1 cellular context compared by ENCODE assay signal in genomic region chr18:46152808-46153617, GRCh38.
TF ChIP-seq lines count a peak whose summit lies in the region.

No MANE protein-coding gene starts in this region.

TF ChIP-seq in GM23338, 12 proteins besides CTCF, POLR2A, EP300 and RAD21 (continued from another document):
- TF ChIP-seq, protein P1, sequence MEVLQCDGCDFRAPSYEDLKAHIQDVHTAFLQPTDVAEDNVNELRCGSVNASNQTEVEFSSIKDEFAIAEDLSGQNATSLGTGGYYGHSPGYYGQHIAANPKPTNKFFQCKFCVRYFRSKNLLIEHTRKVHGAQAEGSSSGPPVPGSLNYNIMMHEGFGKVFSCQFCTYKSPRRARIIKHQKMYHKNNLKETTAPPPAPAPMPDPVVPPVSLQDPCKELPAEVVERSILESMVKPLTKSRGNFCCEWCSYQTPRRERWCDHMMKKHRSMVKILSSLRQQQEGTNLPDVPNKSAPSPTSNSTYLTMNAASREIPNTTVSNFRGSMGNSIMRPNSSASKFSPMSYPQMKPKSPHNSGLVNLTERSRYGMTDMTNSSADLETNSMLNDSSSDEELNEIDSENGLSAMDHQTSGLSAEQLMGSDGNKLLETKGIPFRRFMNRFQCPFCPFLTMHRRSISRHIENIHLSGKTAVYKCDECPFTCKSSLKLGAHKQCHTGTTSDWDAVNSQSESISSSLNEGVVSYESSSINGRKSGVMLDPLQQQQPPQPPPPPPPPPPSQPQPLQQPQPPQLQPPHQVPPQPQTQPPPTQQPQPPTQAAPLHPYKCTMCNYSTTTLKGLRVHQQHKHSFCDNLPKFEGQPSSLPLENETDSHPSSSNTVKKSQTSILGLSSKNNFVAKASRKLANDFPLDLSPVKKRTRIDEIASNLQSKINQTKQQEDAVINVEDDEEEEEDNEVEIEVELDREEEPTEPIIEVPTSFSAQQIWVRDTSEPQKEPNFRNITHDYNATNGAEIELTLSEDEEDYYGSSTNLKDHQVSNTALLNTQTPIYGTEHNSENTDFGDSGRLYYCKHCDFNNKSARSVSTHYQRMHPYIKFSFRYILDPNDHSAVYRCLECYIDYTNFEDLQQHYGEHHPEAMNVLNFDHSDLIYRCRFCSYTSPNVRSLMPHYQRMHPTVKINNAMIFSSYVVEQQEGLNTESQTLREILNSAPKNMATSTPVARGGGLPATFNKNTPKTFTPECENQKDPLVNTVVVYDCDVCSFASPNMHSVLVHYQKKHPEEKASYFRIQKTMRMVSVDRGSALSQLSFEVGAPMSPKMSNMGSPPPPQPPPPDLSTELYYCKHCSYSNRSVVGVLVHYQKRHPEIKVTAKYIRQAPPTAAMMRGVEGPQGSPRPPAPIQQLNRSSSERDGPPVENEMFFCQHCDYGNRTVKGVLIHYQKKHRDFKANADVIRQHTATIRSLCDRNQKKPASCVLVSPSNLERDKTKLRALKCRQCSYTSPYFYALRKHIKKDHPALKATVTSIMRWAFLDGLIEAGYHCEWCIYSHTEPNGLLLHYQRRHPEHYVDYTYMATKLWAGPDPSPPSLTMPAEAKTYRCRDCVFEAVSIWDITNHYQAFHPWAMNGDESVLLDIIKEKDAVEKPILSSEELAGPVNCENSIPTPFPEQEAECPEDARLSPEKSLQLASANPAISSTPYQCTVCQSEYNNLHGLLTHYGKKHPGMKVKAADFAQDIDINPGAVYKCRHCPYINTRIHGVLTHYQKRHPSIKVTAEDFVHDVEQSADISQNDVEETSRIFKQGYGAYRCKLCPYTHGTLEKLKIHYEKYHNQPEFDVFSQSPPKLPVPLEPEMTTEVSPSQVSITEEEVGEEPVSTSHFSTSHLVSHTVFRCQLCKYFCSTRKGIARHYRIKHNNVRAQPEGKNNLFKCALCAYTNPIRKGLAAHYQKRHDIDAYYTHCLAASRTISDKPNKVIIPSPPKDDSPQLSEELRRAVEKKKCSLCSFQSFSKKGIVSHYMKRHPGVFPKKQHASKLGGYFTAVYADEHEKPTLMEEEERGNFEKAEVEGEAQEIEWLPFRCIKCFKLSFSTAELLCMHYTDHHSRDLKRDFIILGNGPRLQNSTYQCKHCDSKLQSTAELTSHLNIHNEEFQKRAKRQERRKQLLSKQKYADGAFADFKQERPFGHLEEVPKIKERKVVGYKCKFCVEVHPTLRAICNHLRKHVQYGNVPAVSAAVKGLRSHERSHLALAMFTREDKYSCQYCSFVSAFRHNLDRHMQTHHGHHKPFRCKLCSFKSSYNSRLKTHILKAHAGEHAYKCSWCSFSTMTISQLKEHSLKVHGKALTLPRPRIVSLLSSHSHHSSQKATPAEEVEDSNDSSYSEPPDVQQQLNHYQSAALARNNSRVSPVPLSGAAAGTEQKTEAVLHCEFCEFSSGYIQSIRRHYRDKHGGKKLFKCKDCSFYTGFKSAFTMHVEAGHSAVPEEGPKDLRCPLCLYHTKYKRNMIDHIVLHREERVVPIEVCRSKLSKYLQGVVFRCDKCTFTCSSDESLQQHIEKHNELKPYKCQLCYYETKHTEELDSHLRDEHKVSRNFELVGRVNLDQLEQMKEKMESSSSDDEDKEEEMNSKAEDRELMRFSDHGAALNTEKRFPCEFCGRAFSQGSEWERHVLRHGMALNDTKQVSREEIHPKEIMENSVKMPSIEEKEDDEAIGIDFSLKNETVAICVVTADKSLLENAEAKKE (CRISPR knock-in tag; IDR thresholded peaks at IDR 0.05) = no peak
